In genomic region chr14:54942913-54943312, GRCh38 we compare ENCODE assay signal across 10 cellular contexts.
"Had no signal": no experiment of that assay in that cellular context is flagged by ENCODE, and none has a peak within 500 bp of the region (broad histone marks: within the 10 kb centered on the region; RNA-seq: fewer than 3 reads in every experiment).

No MANE protein-coding gene starts in this region.

- DNase-seq: activated CD4-positive, alpha-beta T cell treated with anti-CD3 and anti-CD28 coated beads, Interleukin-2, amount 50 U/mL, for 48 hours; activated CD4-positive, CD25-positive, alpha-beta regulatory T cell treated with anti-CD3 and anti-CD28 coated beads, Interleukin-2, amount 50 U/mL, for 72 hours; activated effector memory CD4-positive, alpha-beta T cell treated with anti-CD3 and anti-CD28 coated beads, Interleukin-2, amount 50 U/mL, for 16 hours; activated T-cell treated with anti-CD3 and anti-CD28 coated beads, Interleukin-2, amount 50 U/mL, for 4 hours; endodermal cell; erythroblast; mesenchymal stem cell; stimulated activated CD4-positive, alpha-beta T cell treated with anti-CD3 and anti-CD28 coated beads, Interleukin-4, amount 100 ng/mL, for 1 hour; stimulated activated CD8-positive, alpha-beta memory T cell treated with anti-CD3 and anti-CD28 coated beads, Interleukin-4, amount 100 ng/mL, for 48 hours; stimulated activated naive CD8-positive, alpha-beta T cell treated with anti-CD3 and anti-CD28 coated beads, Interleukin-15, Interleukin-2, amounts not matched to agents 100 U/mL and 50 U/mL, for 24 hours had no signal

- ATAC-seq: activated T-cell treated with anti-CD3 and anti-CD28 coated beads, Interleukin-2, amount 50 U/mL, for 4 hours; stimulated activated naive CD8-positive, alpha-beta T cell treated with anti-CD3 and anti-CD28 coated beads, Interleukin-15, Interleukin-2, amounts not matched to agents 100 U/mL and 50 U/mL, for 24 hours had no signal
